Comparison of ENCODE assay signal across 8 cellular contexts in genomic region chr10:79826496-79827215, GRCh38. TPM values are rescaled to one million over a fixed set of nuclear protein-coding genes. Genes with fewer than 3 reads are reported as not detected.
DNase-seq lines count a peak whose midpoint lies in the region; ATAC-seq lines count a peak whose summit lies in the region.
"Not testable (repeated sequence)": the region's sequence is repeated elsewhere in the genome, so short reads cannot be mapped to it uniquely, and the experiment has no call there.

TSS of gene NUTM2E (plus strand) at chr10:79826739. CDS start at chr10:79841741, 15,002 bp downstream.

- DNase-seq in DMS53 treated with DMSO at 0.1 percent for 48 hours (lab: John Stamatoyannopoulos, UW; ENCODE audit: unreplicated experiment) (peak; percentile 54), HuH-7 (ENCODE audit: low spot score) (peak; percentile 23), RPMI7951 (ENCODE audit: low read depth) (peak; percentile 74), fibroblast of peridontal ligament (ENCODE audit: extremely low read depth) (peak; percentile 64)
- DNase-seq in activated T-helper 9 cell treated with anti-CD3 and anti-CD28 coated beads, Interleukin-2, amount 50 U/mL, for 16 hours (ENCODE audit: low read depth) = peak; percentile 61
- peak; percentile 59 to 89 (median 76) for DNase-seq in naive thymus-derived CD8-positive, alpha-beta T cell
- peak; percentile 45 for DNase-seq in stimulated activated CD8-positive, alpha-beta memory T cell treated with anti-CD3 and anti-CD28 coated beads, Interleukin-7, amount 100 ng/mL, for 1 hour (ENCODE audit: low read depth in 2 of 2)

- not testable (repeated sequence) for H3K9me3 Mint-ChIP-seq in naive thymus-derived CD8-positive, alpha-beta T cell

- not testable (repeated sequence) for H3K27me3 Mint-ChIP-seq in naive thymus-derived CD8-positive, alpha-beta T cell

- peak; percentile 92 for ATAC-seq in GM21723 (IDR thresholded peaks at IDR 0.05; ENCODE audit: unreplicated experiment)
- ATAC-seq in naive thymus-derived CD8-positive, alpha-beta T cell = peak; percentile 88 to 92

- not testable (repeated sequence) for H3K36me3 Mint-ChIP-seq in naive thymus-derived CD8-positive, alpha-beta T cell

- H3K4me3 Mint-ChIP-seq in naive thymus-derived CD8-positive, alpha-beta T cell = peak within 1 kb of the TSS; percentile 85 to 96 (median 94)

- peaks cover 7 to 41% (median 26%) of the 10 kb centered on the region in 4 donors for H3K4me1 Mint-ChIP-seq in naive thymus-derived CD8-positive, alpha-beta T cell

- H3K27ac Mint-ChIP-seq in naive thymus-derived CD8-positive, alpha-beta T cell = peak within 1 kb of the TSS; percentile 70 to 96 (median 90)

- POLR2A ChIA-PET in naive thymus-derived CD8-positive, alpha-beta T cell (lab: Charles Lee) = not testable (repeated sequence)

RNA-seq across cellular contexts. Expression of gene NUTM2E, which starts in this region (rescaled TPM):
- total RNA-seq in RPMI7951 (2014; rRNA removed; shearing (Covaris generic)) = not detected in 2 replicates
- total RNA-seq in naive thymus-derived CD8-positive, alpha-beta T cell = under 1 TPM; 0.77 to 0.96 TPM
- not detected for polyA plus RNA-seq in naive thymus-derived CD8-positive, alpha-beta T cell

Comparison
In these comparisons a context has a peak if more than half of its experiments do, and no peak if none do; other contexts are left out.
1. Peak in every context shown above with its lines: DNase-seq and ATAC-seq.
2. Peak in DNase-seq in RPMI7951; RNA of the gene not detected or under 1 TPM.
3. Peak in DNase-seq and ATAC-seq in naive thymus-derived CD8-positive, alpha-beta T cell; RNA of the gene not detected or under 1 TPM.
4. DNase-seq: peak in every context shown above with its lines; median percentile 76 in naive thymus-derived CD8-positive, alpha-beta T cell; 74 in RPMI7951; 64 in fibroblast of peridontal ligament; 61 in activated T-helper 9 cell treated with anti-CD3 and anti-CD28 coated beads, Interleukin-2, amount 50 U/mL, for 16 hours; 54 in DMS53 treated with DMSO at 0.1 percent for 48 hours; 45 in stimulated activated CD8-positive, alpha-beta memory T cell treated with anti-CD3 and anti-CD28 coated beads, Interleukin-7, amount 100 ng/mL, for 1 hour; 23 in HuH-7.